Comparison of ENCODE assay signal across 10 cellular contexts in genomic region chr3:23343509-23343908, GRCh38.
"Had no signal": no experiment of that assay in that cellular context is flagged by ENCODE, and none has a peak within 500 bp of the region (broad histone marks: within the 10 kb centered on the region; RNA-seq: fewer than 3 reads in every experiment).

No MANE protein-coding gene starts in this region.

- H2AFZ ChIP-seq: GM23248 had no signal

- H3K27ac Mint-ChIP-seq: HFFc6 had no signal

- H3K9me3 ChIP-seq: HAP-1 had no signal

- H3K4me1 ChIP-seq: HAP-1 had no signal

- H3K27ac ChIP-seq: GM23248 had no signal

- FAIRE-seq: H1, HTR-8/SVneo, K562 had no signal

- ATAC-seq: HCT116, K562 had no signal

- H3K4me3 Mint-ChIP-seq: HFFc6 had no signal

- H3K4me3 ChIP-seq: GM23248, HAP-1, K562 had no signal

- DNase-seq: GM23248, H7, HFFc6, IMR-90, KG1 had no signal

- H3K36me3 ChIP-seq: HAP-1 had no signal
